24 cellular contexts compared by ENCODE assay signal in the genomic region with DNA sequence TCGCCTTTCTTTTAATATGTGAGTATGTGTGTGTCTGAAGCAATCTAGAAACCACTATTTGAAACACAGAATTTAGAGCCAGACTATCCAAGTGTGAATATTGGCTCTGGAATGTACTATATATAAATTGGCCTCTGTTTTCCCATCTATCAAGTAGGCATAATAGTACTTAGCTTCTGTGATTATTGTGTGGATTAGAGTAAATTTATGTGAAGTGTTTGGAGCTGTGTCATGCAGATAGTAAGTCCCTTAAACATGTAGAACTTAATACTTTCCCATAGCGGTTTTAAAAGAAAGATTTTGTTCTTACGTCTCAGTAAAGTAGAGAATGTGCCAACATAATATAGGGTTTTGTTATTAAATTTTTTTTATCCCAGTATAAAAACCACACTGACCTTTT.
"Had no signal": no experiment of that assay in that cellular context is flagged by ENCODE, and none has a peak within 500 bp of the region (broad histone marks: within the 10 kb centered on the region; RNA-seq: fewer than 3 reads in every experiment).

No MANE protein-coding gene starts in this region.

- H2AFZ ChIP-seq: hepatocyte, parathyroid adenoma had no signal

- H3K79me2 ChIP-seq: hepatocyte, parathyroid adenoma had no signal

- H3K27me3 ChIP-seq: gastroesophageal sphincter, heart left ventricle, hepatocyte, left lung, neural progenitor cell, right atrium auricular region, testis, tibial artery had no signal

- H3K27ac Mint-ChIP-seq: naive thymus-derived CD4-positive, alpha-beta T cell; nephron; neural progenitor cell; progenitor cell of endocrine pancreas; stimulated activated memory B cell treated with anti-CD40 and anti-IgM and Interleukin-4, amounts not matched to agents 10 μg/mL and 1 μg/mL and 100 μg/mL, for 72 hours; type B pancreatic cell had no signal

- H3K36me3 ChIP-seq: gastroesophageal sphincter, heart left ventricle, left lung, neural progenitor cell, right atrium auricular region, spleen, tibial artery had no signal

- H3K4me3 ChIP-seq: gastroesophageal sphincter, heart left ventricle, hepatocyte, left lung, neural progenitor cell, right atrium auricular region, spleen, testis, tibial artery had no signal

- H3K4me1 Mint-ChIP-seq: naive thymus-derived CD4-positive, alpha-beta T cell; neural progenitor cell; stimulated activated memory B cell treated with anti-CD40 and anti-IgM and Interleukin-4, amounts not matched to agents 10 μg/mL and 1 μg/mL and 100 μg/mL, for 72 hours had no signal

- H3K4me2 ChIP-seq: hepatocyte, neural progenitor cell had no signal

- H3K27ac ChIP-seq: gastroesophageal sphincter, heart left ventricle, hepatocyte, left lung, neural progenitor cell, parathyroid adenoma, right atrium auricular region, spleen, testis, tibial artery had no signal

- H3K9me3 ChIP-seq: testis, tibial artery had no signal

- H3K4me3 Mint-ChIP-seq: naive thymus-derived CD4-positive, alpha-beta T cell; nephron; neural progenitor cell; stimulated activated memory B cell treated with anti-CD40 and anti-IgM and Interleukin-4, amounts not matched to agents 10 μg/mL and 1 μg/mL and 100 μg/mL, for 72 hours; type B pancreatic cell had no signal

- H3K36me3 Mint-ChIP-seq: naive thymus-derived CD4-positive, alpha-beta T cell; neural progenitor cell; stimulated activated memory B cell treated with anti-CD40 and anti-IgM and Interleukin-4, amounts not matched to agents 10 μg/mL and 1 μg/mL and 100 μg/mL, for 72 hours; type B pancreatic cell had no signal

- DNase-seq: cortex of kidney; effector CD4-positive, alpha-beta T cell; foreskin fibroblast; heart left ventricle; kidney; left lung; mesendoderm; midbrain; naive thymus-derived CD4-positive, alpha-beta T cell; spleen; stimulated activated CD4-positive, alpha-beta T cell treated with anti-CD3 and anti-CD28 coated beads, Interleukin-4, amount 100 ng/mL, for 4 hours; stimulated activated naive CD8-positive, alpha-beta T cell treated with anti-CD3 and anti-CD28 coated beads, Interleukin-15, Interleukin-2, amounts not matched to agents 100 U/mL and 50 U/mL, for 24 hours; substantia nigra; testis; tibial artery had no signal

- FAIRE-seq: kidney had no signal

- H3K9ac ChIP-seq: neural progenitor cell, parathyroid adenoma had no signal

- H3K4me1 ChIP-seq: gastroesophageal sphincter, heart left ventricle, left lung, neural progenitor cell, parathyroid adenoma, right atrium auricular region, spleen, testis, tibial artery had no signal

- H3K27me3 Mint-ChIP-seq: progenitor cell of endocrine pancreas; stimulated activated memory B cell treated with anti-CD40 and anti-IgM and Interleukin-4, amounts not matched to agents 10 μg/mL and 1 μg/mL and 100 μg/mL, for 72 hours; type B pancreatic cell had no signal
